13 cellular contexts compared by ENCODE assay signal in the genomic region with DNA sequence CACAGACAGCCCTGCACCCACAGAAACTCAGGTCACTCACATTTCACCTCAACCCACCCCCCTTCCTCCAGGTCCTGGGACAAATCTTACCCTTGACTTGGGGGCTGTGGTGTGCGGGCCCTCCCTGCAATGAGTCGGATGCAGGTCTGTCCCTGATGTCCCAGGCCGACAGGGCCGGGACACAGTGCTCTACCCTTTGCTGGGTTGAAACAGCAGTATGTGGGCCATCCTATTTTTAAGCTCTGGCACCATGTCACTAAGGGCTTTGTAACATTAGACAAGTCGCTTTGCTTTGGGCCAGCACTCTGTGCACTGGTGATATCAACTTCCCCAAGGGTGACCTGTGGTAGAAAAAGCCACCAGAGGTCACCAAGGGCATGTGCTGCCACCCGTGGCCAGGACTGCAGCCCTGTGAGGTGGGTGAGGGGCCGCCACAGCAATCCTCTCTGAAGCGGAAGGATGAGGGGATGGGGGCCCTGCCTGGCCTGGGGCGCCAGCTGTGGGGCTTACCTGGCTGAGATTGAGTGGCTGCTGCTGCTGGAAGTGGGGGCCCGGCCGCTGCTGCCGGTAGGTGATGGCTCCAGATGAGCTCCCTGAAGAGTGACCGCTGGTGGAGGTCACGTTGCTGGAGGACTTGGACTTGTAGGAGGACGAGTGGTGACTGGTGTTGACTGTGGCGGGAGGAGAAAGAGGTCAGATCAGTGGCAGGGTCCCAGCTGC. TPM values are rescaled to one million over a fixed set of nuclear protein-coding genes. Genes with fewer than 3 reads are reported as not detected.
"Had no signal": no experiment of that assay in that cellular context is flagged by ENCODE, and none has a peak within 500 bp of the region (broad histone marks: within the 10 kb centered on the region; RNA-seq: fewer than 3 reads in every experiment).

No MANE protein-coding gene starts in this region.

- H3K4me3 ChIP-seq: right lobe of liver had no signal

- H3K9me3 Mint-ChIP-seq: activated CD4-positive, alpha-beta memory T cell treated with anti-CD3 and anti-CD28 coated beads, Interleukin-2, amount 10 ng/mL, durations not matched to agents 7 days and 5 days; activated T-helper 2 cell treated with anti-CD3 and anti-CD28 coated beads, Interferon-gamma antibody, Interleukin-2, Interleukin-4, amounts not matched to agents 10 μg/mL and 5 μg/mL and 100 μg/mL, durations not matched to agents 14 hours and 24 hours and 36 hours; memory B cell; T-helper 2 cell treated with Interferon-gamma antibody and Interleukin-4, amounts not matched to agents 5 μg/mL and 100 μg/mL, for 36 hours had no signal

- H3K4me1 Mint-ChIP-seq: activated CD4-positive, alpha-beta memory T cell treated with anti-CD3 and anti-CD28 coated beads, Interleukin-2, amount 10 ng/mL, durations not matched to agents 7 days and 5 days; memory B cell had no signal

- H3K9me3 ChIP-seq: right lobe of liver had no signal

- H3K4me1 ChIP-seq: right lobe of liver had no signal

- H3K27me3 ChIP-seq: brain microvascular endothelial cell, right lobe of liver had no signal

- H3K27me3 Mint-ChIP-seq: activated CD4-positive, alpha-beta memory T cell treated with anti-CD3 and anti-CD28 coated beads, Interleukin-2, amount 10 ng/mL, durations not matched to agents 7 days and 5 days; memory B cell had no signal

- DNase-seq: activated CD4-positive, alpha-beta memory T cell treated with anti-CD3 and anti-CD28 coated beads, Interleukin-2, amount 10 ng/mL, durations not matched to agents 7 days and 5 days; activated CD4-positive, alpha-beta T cell treated with anti-CD3 and anti-CD28 coated beads for 1 hour; activated naive CD4-positive, alpha-beta T cell treated with anti-CD3 and anti-CD28 coated beads, Interleukin-2, amount 50 U/mL, for 16 hours; brain microvascular endothelial cell; cerebellar nuclear complex; right lobe of liver; SIG-M5; stimulated activated CD4-positive, alpha-beta T cell treated with anti-CD3 and anti-CD28 coated beads, Interleukin-12 subunit alpha, Interleukin-12 subunit beta, amount 100 ng/mL, for 4 hours; stimulated activated naive CD4-positive, alpha-beta T cell treated with Interleukin-2 at 50 U/mL for 16 hours had no signal

- H3K4me3 Mint-ChIP-seq: activated CD4-positive, alpha-beta memory T cell treated with anti-CD3 and anti-CD28 coated beads, Interleukin-2, amount 10 ng/mL, durations not matched to agents 7 days and 5 days; memory B cell; T-helper 2 cell treated with Interferon-gamma antibody and Interleukin-4, amounts not matched to agents 5 μg/mL and 100 μg/mL, for 36 hours had no signal

- H3K27ac Mint-ChIP-seq: activated CD4-positive, alpha-beta memory T cell treated with anti-CD3 and anti-CD28 coated beads, Interleukin-2, amount 10 ng/mL, durations not matched to agents 7 days and 5 days; activated T-helper 2 cell treated with anti-CD3 and anti-CD28 coated beads, Interferon-gamma antibody, Interleukin-2, Interleukin-4, amounts not matched to agents 10 μg/mL and 5 μg/mL and 100 μg/mL, durations not matched to agents 14 hours and 24 hours and 36 hours; memory B cell; T-helper 2 cell treated with Interferon-gamma antibody and Interleukin-4, amounts not matched to agents 5 μg/mL and 100 μg/mL, for 36 hours had no signal

- ATAC-seq: right lobe of liver had no signal

- H3K27ac ChIP-seq: brain microvascular endothelial cell, right lobe of liver had no signal

RNA-seq across cellular contexts. Expression of a gene that starts 51.3 kb away (rescaled TPM):
- total RNA-seq: activated CD4-positive, alpha-beta memory T cell treated with anti-CD3 and anti-CD28 coated beads, Interleukin-2, amount 10 ng/mL, durations not matched to agents 7 days and 5 days; activated T-helper 2 cell treated with anti-CD3 and anti-CD28 coated beads, Interferon-gamma antibody, Interleukin-2, Interleukin-4, amounts not matched to agents 10 μg/mL and 5 μg/mL and 100 μg/mL, durations not matched to agents 14 hours and 24 hours and 36 hours; dermis microvascular lymphatic vessel endothelial cell; right lobe of liver had no signal
